ENCODE assay signal across 20 cellular contexts in genomic region chr17:60528828-60529227, GRCh38. TPM values are rescaled to one million over a fixed set of nuclear protein-coding genes. Genes with fewer than 3 reads are reported as not detected.
DNase-seq lines count a peak whose midpoint lies in the region; ATAC-seq and TF ChIP-seq lines count a peak whose summit lies in the region.
"Had no signal": no experiment of that assay in that cellular context is flagged by ENCODE, and none has a peak within 500 bp of the region (broad histone marks: within the 10 kb centered on the region; RNA-seq: fewer than 3 reads in every experiment).

No MANE protein-coding gene starts in this region.

- H3K4me2 ChIP-seq in IMR-90 (ENCODE audit: low read depth, low read length), result no peak overlapping the region
- H3K4me2 ChIP-seq in osteoblast (ENCODE audit: insufficient read depth, low read length), result no peak overlapping the region
- H3K4me2 ChIP-seq: BLaER1 treated with 17β-estradiol and CSF1 and Interleukin-3, amounts not matched to agents 10 nM and 100 nM had no signal

- H4K91ac ChIP-seq in IMR-90 (ENCODE audit: insufficient read depth, low read depth, low read length), result no peak overlapping the region

- no peak overlapping the region for H2BK15ac ChIP-seq in IMR-90 (ENCODE audit: low read depth, low read length)

- no peak overlapping the region for H3K56ac ChIP-seq in IMR-90 (ENCODE audit: extremely low read depth, insufficient read depth, low read length)

- H3K4me3 ChIP-seq in IMR-90 (ENCODE audit: insufficient read depth, low read depth, low read length) (no peak overlapping the region), osteoblast (ENCODE audit: insufficient read depth, low read length) (no peak overlapping the region), suprapubic skin (no peak overlapping the region)
- H3K4me3 ChIP-seq: BLaER1 treated with 17β-estradiol and CSF1 and Interleukin-3, amounts not matched to agents 10 nM and 100 nM; GM12878 had no signal

- CTCF ChIA-PET in IMR-90 (lab: Yijun Ruan, JAX), result no interaction called here

- H3K27ac ChIP-seq in IMR-90 (ENCODE audit: insufficient read depth, low read length), result no peak overlapping the region
- no peak overlapping the region for H3K27ac ChIP-seq in osteoblast (ENCODE audit: low read depth, low read length)
- no peak overlapping the region for H3K27ac ChIP-seq in suprapubic skin
- H3K27ac ChIP-seq: BLaER1 treated with 17β-estradiol and CSF1 and Interleukin-3, amounts not matched to agents 10 nM and 100 nM had no signal

- BruUV-seq in IMR-90 (replicated peaks; lab: Mats Ljungman, UMichigan), result no TSS peak

- no peak overlapping the region for H4K8ac ChIP-seq in IMR-90 (ENCODE audit: low read depth in 2 of 2, low read length in 2 of 2)

- H3K36me3 ChIP-seq in IMR-90 (ENCODE audit: control insufficient read depth, insufficient read depth, low read length) (no peaks in the 10 kb centered on the region), osteoblast (ENCODE audit: insufficient read depth, low read length) (no peaks in the 10 kb centered on the region), suprapubic skin (no peaks in the 10 kb centered on the region)

- H3K79me1 ChIP-seq in IMR-90 (ENCODE audit: low read depth in 1 of 2, low read length in 2 of 2), result peaks cover 0 to 28% of the 10 kb centered on the region in 2 experiments; a peak in 2 of 4 replicates

- no peak overlapping the region for H3K14ac ChIP-seq in IMR-90 (replicated peaks; ENCODE audit: low read depth, low read length)

- in situ Hi-C loops in IMR-90 (cut with MboI; ENCODE audit: low sequenced_read_pairs), result loop anchor here (10.0 kb wide), 1 partner anchor 106 kb away; no protein-coding TSS in a partner anchor

- H3K4me1 ChIP-seq in IMR-90 (ENCODE audit: control insufficient read depth, insufficient read depth, low read length), result peaks cover 6% of the 10 kb centered on the region
- H3K4me1 ChIP-seq in osteoblast (ENCODE audit: insufficient read depth, low read length), result peaks cover 11% of the 10 kb centered on the region
- peaks cover 12% of the 10 kb centered on the region for H3K4me1 ChIP-seq in suprapubic skin

- no peak for ATAC-seq in IMR-90 (ENCODE audit: low read depth)
- no peak for ATAC-seq in HG03354 (IDR thresholded peaks at IDR 0.05; ENCODE audit: poor library complexity, severe bottlenecking, unreplicated experiment)
- no peak for ATAC-seq in HG03196 (IDR thresholded peaks at IDR 0.05; ENCODE audit: unreplicated experiment)
- ATAC-seq: GM12878, HCT116 had no signal

- H4K5ac ChIP-seq in IMR-90 (ENCODE audit: low read depth, low read length), result no peak overlapping the region

- H3K18ac ChIP-seq in IMR-90 (ENCODE audit: low read depth, low read length), result peak overlapping the region; percentile 15; the same call in 1 of the 2 replicates

- TF ChIP-seq RAD21 in IMR-90 (IDR thresholded peaks at IDR 0.05; ENCODE audit: low read length), result no peak

- peak overlapping the region; percentile 15; the same call in 1 of the 2 replicates for H3K4ac ChIP-seq in IMR-90 (ENCODE audit: low read depth, low read length)

- TF ChIP-seq CTCF in IMR-90 (conservative IDR thresholded peaks at IDR 0.05; ENCODE audit: low read depth, low read length) (no peak), osteoblast (IDR thresholded peaks at IDR 0.05; ENCODE audit: extremely low read depth, low read depth, low read length) (no peak), suprapubic skin (IDR thresholded peaks at IDR 0.05) (no peak)

- no peak for TF ChIP-seq POLR2A in IMR-90 (IDR thresholded peaks at IDR 0.05; ENCODE audit: low read depth, low read length)
- TF ChIP-seq POLR2A in suprapubic skin (IDR thresholded peaks at IDR 0.05), result no peak

- H3K27me3 ChIP-seq in IMR-90 (ENCODE audit: control insufficient read depth, insufficient read depth, low read length), result no peaks in the 10 kb centered on the region
- H3K27me3 ChIP-seq in osteoblast (ENCODE audit: insufficient read depth, low read length), result no peaks in the 10 kb centered on the region
- no peaks in the 10 kb centered on the region for H3K27me3 ChIP-seq in suprapubic skin
- H3K27me3 ChIP-seq: BLaER1 treated with 17β-estradiol and CSF1 and Interleukin-3, amounts not matched to agents 10 nM and 100 nM had no signal

- H3K9ac ChIP-seq in IMR-90 (ENCODE audit: low read depth, low read length), result no peak overlapping the region
- H3K9ac ChIP-seq: BLaER1 treated with 17β-estradiol and CSF1 and Interleukin-3, amounts not matched to agents 10 nM and 100 nM had no signal

- H3K79me2 ChIP-seq in osteoblast (ENCODE audit: insufficient read depth, low read length), result peaks cover 31% of the 10 kb centered on the region

- H3K9me3 ChIP-seq in IMR-90 (ENCODE audit: control insufficient read depth, insufficient read depth, low read length) (no peaks in the 10 kb centered on the region), osteoblast (ENCODE audit: low read depth, low read length) (no peaks in the 10 kb centered on the region), suprapubic skin (no peaks in the 10 kb centered on the region)

- POLR2A ChIA-PET in IMR-90 (lab: Charles Lee; ENCODE audit: unreplicated experiment), result no interaction called here

- H3K9me1 ChIP-seq in IMR-90 (ENCODE audit: insufficient read depth, low read length), result 0 out of 2 replicates have a peak, but pooled peaks cover 3% of the 10 kb centered on the region

- H3K23ac ChIP-seq in IMR-90 (ENCODE audit: low read depth, low read length), result no peak overlapping the region

- H2BK120ac ChIP-seq in IMR-90 (ENCODE audit: low read depth, low read length), result peak overlapping the region; percentile 7; the same call in 1 of the 2 replicates

- no peak overlapping the region for H2BK5ac ChIP-seq in IMR-90 (ENCODE audit: low read depth, low read length, poor library complexity, severe bottlenecking)

- TF ChIP-seq EP300 in suprapubic skin (IDR thresholded peaks at IDR 0.05), result no peak

- H2AK9ac ChIP-seq in IMR-90 (replicated peaks; ENCODE audit: low read depth, low read length, poor library complexity), result peak overlapping the region; percentile 1

- H4K20me1 ChIP-seq in IMR-90 (ENCODE audit: insufficient read depth, low read length) (peaks cover 20% of the 10 kb centered on the region), osteoblast (ENCODE audit: insufficient read depth, low read length) (peaks cover 12% of the 10 kb centered on the region)

- no CpG with 5 or more reads among the region's 3 CpGs for WGBS in IMR-90 (ENCODE audit: extremely low coverage in 2 of 2, insufficient read length in 1 of 2), 2 experiments
- 88% methylated on average over 3 of the region's 3 CpGs for WGBS in suprapubic skin

- H2AK5ac ChIP-seq in IMR-90 (ENCODE audit: low read depth, low read length), result peak overlapping the region; percentile 67

- H2AFZ ChIP-seq in IMR-90 (replicated peaks; ENCODE audit: low read length, poor library complexity), result no peak overlapping the region
- H2AFZ ChIP-seq in osteoblast (ENCODE audit: low read length), result peak overlapping the region; percentile 26

- DNase-seq in IMR-90, result no peak
- DNase-seq in astrocyte of the hippocampus (ENCODE audit: low read depth, low spot score), result peak; percentile 27
- DNase-seq in fibroblast of peridontal ligament (ENCODE audit: extremely low read depth), result peak; percentile 28
- DNase-seq in osteoblast (ENCODE audit: insufficient read length, low spot score, missing footprints), result no peak
- DNase-seq in suprapubic skin (ENCODE audit: low spot score in 2 of 2), result no peak
- no peak for DNase-seq in cerebellar nuclear complex (lab: John Stamatoyannopoulos, UW)
- DNase-seq: CD8-positive, alpha-beta memory T cell; COR-L47; DMS 273 treated with DMSO at 0.1 percent for 48 hours; DMS53; DND-41; EL; GOT3; H7; HFFc6 had no signal

- no peak overlapping the region for H2BK20ac ChIP-seq in IMR-90 (ENCODE audit: low read depth, low read length)

- dilution Hi-C loops in IMR-90 (cut with HindIII; ENCODE audit: low sequenced_read_pairs, unreplicated experiment), result no loop called here

- intact Hi-C loops in IMR-90 (cut with micrococcal nuclease), result loop anchor here (5.0 kb wide), 1 partner anchor 108 kb away; no protein-coding TSS in a partner anchor

TF ChIP-seq in IMR-90, 13 proteins besides CTCF, POLR2A, EP300 and RAD21:
- no peak for TF ChIP-seq NFE2L2 (IDR thresholded peaks at IDR 0.05; ENCODE audit: low read depth, low read length)
- no peak for TF ChIP-seq MXI1 (IDR thresholded peaks at IDR 0.05; ENCODE audit: borderline replicate concordance, low read depth, low read length)

RNA-seq across cellular contexts. Expression of gene APPBP2, which starts 2.8 kb away (rescaled TPM):
- 86.7 and 93.9 TPM in 2 replicates for total RNA-seq in IMR-90 (2012; rRNA removed)
- 8.0 and 12.3 TPM in 2 replicates for polyA plus RNA-seq in IMR-90 (2012; rRNA removed)
- 1.9 and 2.6 TPM in 2 replicates for polyA plus RNA-seq in IMR-90 (2012; cell fraction: cytosol; rRNA removed)
- 3.6 and 15.2 TPM in 2 replicates for polyA plus RNA-seq in IMR-90 (2012; cell fraction: nucleus; rRNA removed; ENCODE audit: low replicate concordance)
- total RNA-seq in osteoblast, result 49.2 and 49.9 TPM in 2 replicates
- 10 to 100 TPM; 15.4 to 26.3 (median 17.8) TPM for total RNA-seq in suprapubic skin

Comparison
In these comparisons a context has a peak if more than half of its experiments do, and no peak if none do; other contexts are left out.
1. DNase-seq: peak in astrocyte of the hippocampus (single experiment) and fibroblast of peridontal ligament (single experiment); none in IMR-90 (single experiment), osteoblast (single experiment), suprapubic skin (0 of 2) and cerebellar nuclear complex (0 of 2).